8 cellular contexts compared by ENCODE assay signal in genomic region chr17:7237761-7238417, GRCh38. TPM values are rescaled to one million over a fixed set of nuclear protein-coding genes. Genes with fewer than 3 reads are reported as not detected.
DNase-seq lines count a peak whose midpoint lies in the region; ATAC-seq and TF ChIP-seq lines count a peak whose summit lies in the region.

No MANE protein-coding gene starts in this region.

- POLR2A ChIA-PET in CD8-positive, alpha-beta memory T cell (lab: Charles Lee), result interaction anchor here (0.7 to 4.3 kb wide), 8 partner anchors 13 to 449 kb away, joined by 3 to 31 read pairs (median 5); partner anchors contain the start of genes ACADVL, CTDNEP1, DLG4 and ELP5
- POLR2A ChIA-PET in T-cell (lab: Charles Lee), result interaction anchor here in 1 of 2 donors (0.5 to 0.7 kb wide), 2 partner anchors 105 to 352 kb away, joined by 3 to 4 read pairs; no protein-coding TSS in a partner anchor

- H3K27me3 Mint-ChIP-seq in CD8-positive, alpha-beta memory T cell, result peaks cover 0 to 8% of the 10 kb centered on the region in 2 donors
- H3K27me3 Mint-ChIP-seq in T-cell, result peaks cover 0 to 2% of the 10 kb centered on the region in 2 donors

- TF ChIP-seq CTCF in adrenal gland (IDR thresholded peaks at IDR 0.05) (no peak), right atrium auricular region (IDR thresholded peaks at IDR 0.05) (no peak), vagina (IDR thresholded peaks at IDR 0.05) (no peak)

- H3K36me3 ChIP-seq in CD8-positive, alpha-beta memory T cell (ENCODE audit: insufficient read depth, low read length), result peaks cover 20% of the 10 kb centered on the region
- peaks cover 0 to 29% of the 10 kb centered on the region in 2 donors for H3K36me3 ChIP-seq in adrenal gland (replicated peaks in 1 of 2)
- peaks cover 26% of the 10 kb centered on the region for H3K36me3 ChIP-seq in right atrium auricular region
- peaks cover 14% of the 10 kb centered on the region for H3K36me3 ChIP-seq in rectal smooth muscle tissue (ENCODE audit: control insufficient read depth, insufficient read depth, low read length)
- peaks cover 0 to 26% of the 10 kb centered on the region in 2 donors for H3K36me3 ChIP-seq in vagina

- peak; percentile 24 to 35 (median 30) for ATAC-seq in T-cell (replicated peaks in 1 of 4)

- no peak for TF ChIP-seq POLR2A in adrenal gland (IDR thresholded peaks at IDR 0.05)
- no peak for TF ChIP-seq POLR2A in vagina (IDR thresholded peaks at IDR 0.05)

- peak overlapping the region; percentile 29 for H3K27ac ChIP-seq in CD8-positive, alpha-beta memory T cell (ENCODE audit: low read depth, low read length)
- peak overlapping the region in 4 of 5 donors; percentile 87 to 91 (median 90) for H3K27ac ChIP-seq in adrenal gland
- H3K27ac ChIP-seq in right atrium auricular region, result peak overlapping the region; percentile 93
- H3K27ac ChIP-seq in rectal smooth muscle tissue (ENCODE audit: low read depth, low read length), result peak overlapping the region; percentile 87
- peak overlapping the region; percentile 99 for H3K27ac ChIP-seq in vagina

- H3K4me1 Mint-ChIP-seq in CD8-positive, alpha-beta memory T cell, result peaks cover 55 to 74% (median 63%) of the 10 kb centered on the region in 3 donors
- H3K4me1 Mint-ChIP-seq in T-cell, result peaks cover 65 to 73% (median 68%) of the 10 kb centered on the region in 3 donors

- H3K9me3 Mint-ChIP-seq in CD8-positive, alpha-beta memory T cell, result peaks cover 0 to 3% (median 0%) of the 10 kb centered on the region in 5 donors
- H3K9me3 Mint-ChIP-seq in T-cell, result no peaks in the 10 kb centered on the region

- peak overlapping the region; percentile 13 to 99 (median 82) for H3K27ac Mint-ChIP-seq in CD8-positive, alpha-beta memory T cell
- H3K27ac Mint-ChIP-seq in T-cell, result peak overlapping the region; percentile 75 to 94

- H3K4me3 ChIP-seq in CD8-positive, alpha-beta memory T cell (ENCODE audit: low read length), result peak overlapping the region; percentile 34
- H3K4me3 ChIP-seq in adrenal gland, result peak overlapping the region in 2 of 4 donors; percentile 92 to 95
- peak overlapping the region; percentile 93 to 96 for H3K4me3 ChIP-seq in right atrium auricular region
- H3K4me3 ChIP-seq in rectal smooth muscle tissue (ENCODE audit: low read length), result peak overlapping the region; percentile 87
- peak overlapping the region; percentile 69 to 100 for H3K4me3 ChIP-seq in vagina

- CTCF ChIA-PET in CD8-positive, alpha-beta memory T cell (lab: Charles Lee), result interaction anchor here (0.9 to 1.6 kb wide), 5 partner anchors 14 to 450 kb away, joined by 4 read pairs; partner anchors contain the start of genes CTDNEP1, DLG4 and TP53
- CTCF ChIA-PET in T-cell (lab: Charles Lee), result interaction anchor here (0.7 to 1.2 kb wide), 3 partner anchors 12 to 1319 kb away, joined by 3 to 6 read pairs (median 3); partner anchors contain the start of genes ACADVL (in 1 of the 2) and DLG4 (in 1 of the 2)

- H3K9ac ChIP-seq in rectal smooth muscle tissue (ENCODE audit: low read length), result peak overlapping the region; percentile 47

- H3K9me3 ChIP-seq in CD8-positive, alpha-beta memory T cell (ENCODE audit: low read length), result no peaks in the 10 kb centered on the region
- H3K9me3 ChIP-seq in adrenal gland (replicated peaks in 1 of 3) (no peaks in the 10 kb centered on the region), right atrium auricular region (no peaks in the 10 kb centered on the region), vagina (no peaks in the 10 kb centered on the region)

- no peaks in the 10 kb centered on the region for H3K27me3 ChIP-seq in CD8-positive, alpha-beta memory T cell (ENCODE audit: insufficient read depth, low read length, poor library complexity, severe bottlenecking)
- no peaks in the 10 kb centered on the region for H3K27me3 ChIP-seq in adrenal gland
- no peaks in the 10 kb centered on the region for H3K27me3 ChIP-seq in right atrium auricular region
- no peaks in the 10 kb centered on the region for H3K27me3 ChIP-seq in rectal smooth muscle tissue (ENCODE audit: control insufficient read depth, insufficient read depth, low read length)
- no peaks in the 10 kb centered on the region for H3K27me3 ChIP-seq in vagina

- 1 to 15% (median 1%) methylated on average over 4 to 72 of the region's 73 CpGs; no CpG with 5 or more reads in 1 of the 4 donors for WGBS in adrenal gland, 4 donors

- intact Hi-C loops in adrenal gland (cut with DNase I), result no loop called here
- intact Hi-C loops in vagina (cut with DNase I), result no loop called here

- peak overlapping the region; percentile 93 to 99 (median 96) for H3K4me3 Mint-ChIP-seq in CD8-positive, alpha-beta memory T cell
- H3K4me3 Mint-ChIP-seq in T-cell, result peak overlapping the region; percentile 97 to 99 (median 98)

- H3K36me3 Mint-ChIP-seq in CD8-positive, alpha-beta memory T cell, result peaks cover 0 to 73% (median 21%) of the 10 kb centered on the region in 3 donors
- H3K36me3 Mint-ChIP-seq in T-cell, result peaks cover 25% of the 10 kb centered on the region

- H3K4me1 ChIP-seq in CD8-positive, alpha-beta memory T cell (ENCODE audit: insufficient read depth, low read length), result peaks cover 46% of the 10 kb centered on the region
- H3K4me1 ChIP-seq in adrenal gland (replicated peaks in 1 of 2), result peaks cover 47 to 53% of the 10 kb centered on the region in 2 donors
- peaks cover 0 to 52% of the 10 kb centered on the region in 2 donors for H3K4me1 ChIP-seq in right atrium auricular region
- peaks cover 20% of the 10 kb centered on the region for H3K4me1 ChIP-seq in rectal smooth muscle tissue (ENCODE audit: control insufficient read depth, insufficient read depth, low read length)
- H3K4me1 ChIP-seq in vagina, result peaks cover 55% of the 10 kb centered on the region

- peak; percentile 64 to 88 (median 75) for DNase-seq in CD8-positive, alpha-beta memory T cell
- DNase-seq in HT1080 (ENCODE audit: low read depth), result peak; percentile 50
- peak; percentile 51 to 85 (median 69) for DNase-seq in T-cell
- DNase-seq in adrenal gland, result peak; percentile 86 to 90 (median 89)
- no peak for DNase-seq in right atrium auricular region (ENCODE audit: low spot score)
- DNase-seq in vagina (ENCODE audit: extremely low spot score in 2 of 2), result no peak
- DNase-seq in DMS114 treated with DMSO at 0.1 percent for 48 hours (lab: John Stamatoyannopoulos, UW; ENCODE audit: unreplicated experiment), result no peak

RNA-seq across cellular contexts. Expression of gene PHF23, which starts 1.4 kb away (rescaled TPM):
- total RNA-seq in CD8-positive, alpha-beta memory T cell, result 10 to 100 TPM; 48.0 to 51.9 TPM
- polyA plus RNA-seq in CD8-positive, alpha-beta memory T cell, result 25.8 TPM
- 94.0 and 115 TPM in 2 replicates for total RNA-seq in HT1080 (2014; rRNA removed; shearing (Covaris generic))
- 52.1 and 59.0 TPM in 2 replicates for polyA plus RNA-seq in HT1080 (2015; cell fraction: cytosol; rRNA removed)
- polyA plus RNA-seq in HT1080 (2015; cell fraction: nucleus; rRNA removed), result 55.1 and 71.8 TPM in 2 replicates
- total RNA-seq in T-cell (10 to 100 TPM; 13.3 to 51.6 (median 43.5) TPM), adrenal gland (100 to 1,000 TPM in 1 of 8 donors, 10 to 100 TPM in 7; 33.5 to 141 (median 64.5) TPM), right atrium auricular region (10 to 100 TPM in 1 of 2 donors, 1 to 10 TPM in 1; 10.0 to 22.4 TPM), vagina (24.8 TPM)
- 10 to 100 TPM; 28.0 to 80.3 (median 49.6) TPM for polyA plus RNA-seq in adrenal gland

RNA-seq across cellular contexts. Expression of gene DVL2, which starts 3.6 kb away (rescaled TPM):
- 10 to 100 TPM; 61.8 to 65.5 TPM for total RNA-seq in CD8-positive, alpha-beta memory T cell
- 24.0 TPM for polyA plus RNA-seq in CD8-positive, alpha-beta memory T cell
- 45.2 and 57.0 TPM in 2 replicates for total RNA-seq in HT1080 (2014; rRNA removed; shearing (Covaris generic))
- 22.7 and 24.2 TPM in 2 replicates for polyA plus RNA-seq in HT1080 (2015; cell fraction: cytosol; rRNA removed)
- polyA plus RNA-seq in HT1080 (2015; cell fraction: nucleus; rRNA removed), result 52.4 TPM in 2 replicates
- total RNA-seq in T-cell (10 to 100 TPM; 48.2 to 76.3 (median 70.4) TPM), adrenal gland (10 to 100 TPM; 25.2 to 87.2 (median 47.9) TPM), right atrium auricular region (10 to 100 TPM; 18.1 to 19.9 TPM), vagina (53.0 TPM)
- 10 to 100 TPM; 11.8 to 80.9 (median 19.2) TPM for polyA plus RNA-seq in adrenal gland

RNA-seq across cellular contexts. Expression of gene GABARAP, which starts 4.4 kb away (rescaled TPM):
- 100 to 1,000 TPM; 156 to 165 TPM for total RNA-seq in CD8-positive, alpha-beta memory T cell
- 914 TPM for polyA plus RNA-seq in CD8-positive, alpha-beta memory T cell
- 191 and 331 TPM in 2 replicates for total RNA-seq in HT1080 (2014; rRNA removed; shearing (Covaris generic))
- 353 and 537 TPM in 2 replicates for polyA plus RNA-seq in HT1080 (2015; cell fraction: cytosol; rRNA removed)
- 170 and 196 TPM in 2 replicates for polyA plus RNA-seq in HT1080 (2015; cell fraction: nucleus; rRNA removed)
- total RNA-seq in T-cell (100 to 1,000 TPM; 197 to 278 (median 276) TPM), adrenal gland (1,000 to 10,000 TPM in 1 of 8 donors, 100 to 1,000 TPM in 7; 195 to 1,049 (median 840) TPM), right atrium auricular region (100 to 1,000 TPM; 226 to 469 TPM), vagina (395 TPM)
- 1,000 to 10,000 TPM in 2 of 3 donors, 100 to 1,000 TPM in 1; 694 to 1,285 (median 1,047) TPM for polyA plus RNA-seq in adrenal gland

RNA-seq across cellular contexts. Expression of gene CTDNEP1, which starts 13.6 kb away (rescaled TPM):
- total RNA-seq in CD8-positive, alpha-beta memory T cell, result 100 to 1,000 TPM; 224 to 240 TPM
- polyA plus RNA-seq in CD8-positive, alpha-beta memory T cell, result 57.1 TPM
- 43.6 and 79.9 TPM in 2 replicates for total RNA-seq in HT1080 (2014; rRNA removed; shearing (Covaris generic))
- 188 and 198 TPM in 2 replicates for polyA plus RNA-seq in HT1080 (2015; cell fraction: cytosol; rRNA removed)
- polyA plus RNA-seq in HT1080 (2015; cell fraction: nucleus; rRNA removed), result 91.4 and 98.3 TPM in 2 replicates
- 100 to 1,000 TPM; 109 to 131 (median 125) TPM for total RNA-seq in T-cell
- total RNA-seq in adrenal gland, result 100 to 1,000 TPM in 5 of 8 donors, 10 to 100 TPM in 3; 31.3 to 144 (median 126) TPM
- 100 to 1,000 TPM in 1 of 3 donors, 10 to 100 TPM in 2; 67.9 to 177 (median 84.4) TPM for polyA plus RNA-seq in adrenal gland
- 10 to 100 TPM; 55.0 to 77.2 TPM for total RNA-seq in right atrium auricular region
- 64.6 TPM for total RNA-seq in vagina

RNA-seq across cellular contexts. Expression of gene ELP5, which starts 14.1 kb away (rescaled TPM):
- total RNA-seq in CD8-positive, alpha-beta memory T cell, result 100 to 1,000 TPM; 106 to 111 TPM
- 84.8 TPM for polyA plus RNA-seq in CD8-positive, alpha-beta memory T cell
- total RNA-seq in HT1080 (2014; rRNA removed; shearing (Covaris generic)), result 68.1 and 78.2 TPM in 2 replicates
- polyA plus RNA-seq in HT1080 (2015; cell fraction: cytosol; rRNA removed), result 69.3 and 73.1 TPM in 2 replicates
- 54.5 and 57.0 TPM in 2 replicates for polyA plus RNA-seq in HT1080 (2015; cell fraction: nucleus; rRNA removed)
- total RNA-seq in T-cell, result 10 to 100 TPM; 29.8 to 35.9 (median 33.3) TPM
- total RNA-seq in adrenal gland, result 10 to 100 TPM; 28.0 to 82.7 (median 58.4) TPM
- polyA plus RNA-seq in adrenal gland, result 10 to 100 TPM; 39.0 to 96.5 (median 77.4) TPM
- total RNA-seq in right atrium auricular region, result 10 to 100 TPM; 28.1 to 70.7 TPM
- total RNA-seq in vagina, result 30.9 TPM

Comparison
In these comparisons a context has a peak if more than half of its experiments do, and no peak if none do; other contexts are left out.
1. DNase-seq: peak in CD8-positive, alpha-beta memory T cell (5 of 5), HT1080 (single experiment), T-cell (34 of 34) and adrenal gland (7 of 7); none in right atrium auricular region (single experiment), vagina (0 of 2) and DMS114 treated with DMSO at 0.1 percent for 48 hours (single experiment).
2. H3K27ac ChIP-seq: peak in every context shown above with its lines; median percentile 99 in vagina; 93 in right atrium auricular region; 90 in adrenal gland; 87 in rectal smooth muscle tissue; 29 in CD8-positive, alpha-beta memory T cell.